Comparison of ENCODE assay signal across 10 cellular contexts in the genomic region with DNA sequence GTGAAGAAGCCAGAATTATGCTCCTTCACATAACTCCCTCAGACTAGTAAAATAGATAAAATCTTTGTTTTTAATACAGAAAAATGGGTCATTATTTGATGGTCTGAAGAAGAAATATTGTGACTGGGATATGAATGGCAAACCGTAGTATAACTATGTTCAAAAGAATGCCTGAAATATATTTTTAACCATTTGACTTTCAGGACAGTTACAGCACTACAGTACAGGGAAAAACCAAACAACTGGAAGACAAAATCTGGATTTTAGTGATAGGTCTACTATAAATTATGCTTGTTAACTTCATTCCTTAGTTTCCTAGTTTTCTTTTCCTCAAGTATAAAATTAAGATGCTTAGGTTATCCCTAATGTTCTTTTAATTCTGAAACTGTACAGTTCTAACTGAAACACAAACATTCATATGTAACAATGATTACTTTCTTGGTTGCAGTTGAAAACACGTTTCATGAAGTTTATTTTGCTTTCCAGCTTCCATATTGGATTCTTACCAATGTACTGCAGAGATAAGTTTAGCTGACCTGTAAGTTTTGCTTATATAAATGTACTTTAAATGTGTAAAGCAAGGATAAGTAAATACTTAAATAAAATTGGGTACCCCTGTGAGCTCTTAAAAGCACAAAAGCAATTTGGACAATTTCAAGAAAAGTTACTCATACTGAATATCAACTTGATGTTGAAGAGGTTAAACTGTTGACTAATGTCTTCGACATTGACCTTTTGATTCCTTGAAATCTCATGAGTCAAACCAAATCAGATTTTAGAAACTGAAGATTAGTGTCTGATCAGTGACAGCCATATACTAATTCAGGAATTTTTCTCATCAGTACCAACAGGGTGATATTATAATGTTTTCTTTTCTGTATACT. TPM values are rescaled to one million over a fixed set of nuclear protein-coding genes. Genes with fewer than 3 reads are reported as not detected.
"Had no signal": no experiment of that assay in that cellular context is flagged by ENCODE, and none has a peak within 500 bp of the region (broad histone marks: within the 10 kb centered on the region; RNA-seq: fewer than 3 reads in every experiment).

No MANE protein-coding gene starts in this region.

- DNase-seq: H9, HCEC 1CT, KBM-7 had no signal

- FAIRE-seq: H1, H54, HTR-8/SVneo had no signal

- H2AFZ ChIP-seq: GM23338 had no signal

- H3K4me3 ChIP-seq: GM23338 had no signal

- H3K9ac ChIP-seq: KMS-11 had no signal

- H3K27ac ChIP-seq: KMS-11 had no signal

- H3K4me2 ChIP-seq: GM23338, KMS-11 had no signal

- ATAC-seq: GM23338 had no signal

RNA-seq across cellular contexts. Expression of gene AFP, which starts 0.9 kb away (rescaled TPM):
- total RNA-seq: HT-29 had no signal
- polyA plus RNA-seq: IgD-negative memory B cell had no signal

RNA-seq across cellular contexts. Expression of gene ALB, which starts 32.8 kb away (rescaled TPM):
- total RNA-seq: GM23338, H1, H9, HT-29 had no signal
- polyA plus RNA-seq: GM23338, IgD-negative memory B cell had no signal

RNA-seq across cellular contexts. Expression of gene AFM, which starts 44.6 kb away (rescaled TPM):
- total RNA-seq: GM23338, H1, H9, HT-29 had no signal
- polyA plus RNA-seq: GM23338, H1, IgD-negative memory B cell had no signal
